8 cellular contexts compared by ENCODE assay signal in the genomic region with DNA sequence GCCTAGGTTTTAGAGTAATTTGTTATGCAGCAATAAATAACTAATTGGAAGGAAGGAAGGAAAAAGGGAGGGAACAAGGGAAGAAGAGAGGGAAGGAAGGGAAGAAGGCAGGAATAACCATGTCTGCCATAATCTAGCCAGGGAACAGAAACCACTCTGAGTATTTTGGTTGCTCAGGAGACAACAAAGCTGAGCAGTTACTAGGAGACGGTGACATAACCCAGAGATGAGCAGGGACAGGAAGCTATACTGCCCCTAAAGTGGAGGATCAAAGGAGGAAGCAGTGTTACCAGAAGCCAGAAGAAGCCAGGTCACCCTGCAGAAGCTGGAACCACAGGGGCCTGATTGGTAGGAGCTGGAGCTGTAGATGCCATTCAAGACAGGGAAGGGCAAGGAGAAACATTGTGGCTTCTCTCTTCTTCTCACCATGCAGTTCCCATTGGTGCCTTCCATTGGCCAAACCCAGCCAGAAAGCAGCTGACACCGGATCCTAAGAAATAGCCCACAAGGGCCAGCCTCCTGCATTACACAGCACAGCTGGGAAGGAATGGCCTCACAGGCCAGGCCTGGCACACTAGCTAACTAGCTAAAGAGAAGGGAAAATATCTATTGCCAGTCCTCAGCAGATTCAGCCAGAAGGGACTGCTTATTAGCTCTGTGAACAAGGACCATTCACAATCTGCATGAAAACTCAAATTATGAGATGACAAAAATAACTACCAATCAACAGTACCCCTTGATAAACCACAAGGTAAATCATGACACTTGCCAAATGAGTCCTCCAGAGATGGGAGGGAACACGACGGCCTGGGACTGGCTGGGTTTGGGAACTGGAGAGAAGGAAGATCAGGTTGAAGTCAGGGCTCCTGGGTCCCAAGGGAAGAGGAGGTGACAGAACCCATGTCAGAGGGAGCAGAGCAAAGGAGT.
DNase-seq lines count a peak whose midpoint lies in the region; ATAC-seq and TF ChIP-seq lines count a peak whose summit lies in the region.

No MANE protein-coding gene starts in this region.

- H3F3A ChIP-seq in GM23248 (ENCODE audit: insufficient read depth), result no peaks in the 10 kb centered on the region

- in situ Hi-C loops in GM23248 (cut with MboI), result no loop called here

- H3K36me3 ChIP-seq in BLaER1 treated with 17β-estradiol and CSF1 and Interleukin-3, amounts not matched to agents 10 nM and 100 nM, result no peaks in the 10 kb centered on the region
- H3K36me3 ChIP-seq in osteoblast (ENCODE audit: insufficient read depth, low read length) (no peaks in the 10 kb centered on the region), GM23248 (ENCODE audit: low read depth) (no peaks in the 10 kb centered on the region)

- peaks cover 0 to 6% (median 0%) of the 10 kb centered on the region in 11 experiments; a peak in 3 of 22 replicates for H3K9me3 ChIP-seq in BLaER1 treated with 17β-estradiol and CSF1 and Interleukin-3, amounts not matched to agents 10 nM and 100 nM (replicated peaks in 1 of 11)
- H3K9me3 ChIP-seq in osteoblast (ENCODE audit: low read depth, low read length) (no peaks in the 10 kb centered on the region), GM23248 (ENCODE audit: low read depth) (no peaks in the 10 kb centered on the region)

- peak overlapping the region in 1 of 11 experiments; percentile 25; a peak in 1 of 22 replicates for H3K27ac ChIP-seq in BLaER1 treated with 17β-estradiol and CSF1 and Interleukin-3, amounts not matched to agents 10 nM and 100 nM
- H3K27ac ChIP-seq in osteoblast (ENCODE audit: low read depth, low read length), result no peak overlapping the region
- no peak overlapping the region for H3K27ac ChIP-seq in GM23248

- no peak overlapping the region for H2AFZ ChIP-seq in osteoblast (ENCODE audit: low read length)
- no peak overlapping the region for H2AFZ ChIP-seq in GM23248

- WGBS in GM23248 (ENCODE audit: low coverage in 1 of 2, low lambda C conversion rate in 2 of 2, missing lambda C conversion rate in 2 of 2), 2 experiments, result 45 to 49% methylated on average over 4 of the region's 4 CpGs

- TF ChIP-seq CTCF in osteoblast (IDR thresholded peaks at IDR 0.05; ENCODE audit: extremely low read depth, low read depth, low read length), result no peak

- ATAC-seq in GM19023 (IDR thresholded peaks at IDR 0.05; ENCODE audit: unreplicated experiment) (peak; percentile 23), HG03064 (IDR thresholded peaks at IDR 0.05; ENCODE audit: low read depth, unreplicated experiment) (peak; percentile 22)

- no peak overlapping the region for H3K9ac ChIP-seq in BLaER1 treated with 17β-estradiol and CSF1 and Interleukin-3, amounts not matched to agents 10 nM and 100 nM
- H3K9ac ChIP-seq in GM23248, result no peak overlapping the region

- no peaks in the 10 kb centered on the region for H3K9me2 ChIP-seq in GM23248 (ENCODE audit: insufficient read depth)

- H3K4me1 ChIP-seq in BLaER1 treated with 17β-estradiol and CSF1 and Interleukin-3, amounts not matched to agents 10 nM and 100 nM, result peaks cover 17 to 47% (median 33%) of the 10 kb centered on the region in 10 experiments; a peak in 19 of 20 replicates
- H3K4me1 ChIP-seq in osteoblast (ENCODE audit: insufficient read depth, low read length) (no peaks in the 10 kb centered on the region), GM23248 (ENCODE audit: insufficient read depth) (no peaks in the 10 kb centered on the region)

- no peaks in the 10 kb centered on the region for H3K27me3 ChIP-seq in BLaER1 treated with 17β-estradiol and CSF1 and Interleukin-3, amounts not matched to agents 10 nM and 100 nM
- H3K27me3 ChIP-seq in osteoblast (ENCODE audit: insufficient read depth, low read length) (no peaks in the 10 kb centered on the region), GM23248 (replicated peaks; ENCODE audit: insufficient read depth) (peaks cover 4% of the 10 kb centered on the region; the same call in 1 of the 2 replicates)

- H3K79me2 ChIP-seq in osteoblast (ENCODE audit: insufficient read depth, low read length) (no peaks in the 10 kb centered on the region), GM23248 (ENCODE audit: insufficient read depth) (no peaks in the 10 kb centered on the region)

- H3K4me3 ChIP-seq in BLaER1 treated with 17β-estradiol and CSF1 and Interleukin-3, amounts not matched to agents 10 nM and 100 nM, result no peak overlapping the region
- H3K4me3 ChIP-seq in osteoblast (ENCODE audit: insufficient read depth, low read length) (no peak overlapping the region), GM23248 (no peak overlapping the region)

- TF ChIP-seq POLR2A in Raji (IDR thresholded peaks at IDR 0.05; ENCODE audit: insufficient read depth, low read depth, low read length), result 0 out of 2 replicates have a peak, but pooled peaks have one; percentile 15

- H3K4me2 ChIP-seq in BLaER1 treated with 17β-estradiol and CSF1 and Interleukin-3, amounts not matched to agents 10 nM and 100 nM, result peak overlapping the region; percentile 1 to 50 (median 27); a peak in 18 of 22 replicates
- H3K4me2 ChIP-seq in osteoblast (ENCODE audit: insufficient read depth, low read length), result no peak overlapping the region
- no peak overlapping the region for H3K4me2 ChIP-seq in GM23248 (ENCODE audit: unreplicated experiment)

- H4K20me1 ChIP-seq in BLaER1 treated with 17β-estradiol and CSF1 and Interleukin-3, amounts not matched to agents 10 nM and 100 nM, result no peaks in the 10 kb centered on the region
- no peaks in the 10 kb centered on the region for H4K20me1 ChIP-seq in osteoblast (ENCODE audit: insufficient read depth, low read length)
- no peaks in the 10 kb centered on the region for H4K20me1 ChIP-seq in GM23248 (ENCODE audit: insufficient read depth)

- no peak for DNase-seq in NCI-H69 (lab: John Stamatoyannopoulos, UW)
- DNase-seq in osteoblast (ENCODE audit: insufficient read length, low spot score, missing footprints), result no peak
- DNase-seq in stimulated activated CD4-positive, alpha-beta T cell treated with anti-CD3 and anti-CD28 coated beads, Interleukin-12 subunit alpha, Interleukin-12 subunit beta, amount 100 ng/mL, for 4 hours, result no peak
- DNase-seq in GM23248, result no peak

Comparison
In these comparisons a context has a peak if more than half of its experiments do, and no peak if none do; other contexts are left out.
1. H3K4me2 ChIP-seq: peak in BLaER1 treated with 17β-estradiol and CSF1 and Interleukin-3, amounts not matched to agents 10 nM and 100 nM (11 of 11); none in osteoblast (single experiment) and GM23248 (single experiment).